19 cellular contexts compared by ENCODE assay signal in genomic region chr16:78198299-78198698, GRCh38.
DNase-seq lines count a peak whose midpoint lies in the region; ATAC-seq and TF ChIP-seq lines count a peak whose summit lies in the region.
"Had no signal": no experiment of that assay in that cellular context is flagged by ENCODE, and none has a peak within 500 bp of the region (broad histone marks: within the 10 kb centered on the region; RNA-seq: fewer than 3 reads in every experiment).

No MANE protein-coding gene starts in this region.

- no peak overlapping the region for H3K4me3 ChIP-seq in Loucy (ENCODE audit: low read length, poor library complexity, severe bottlenecking)
- H3K4me3 ChIP-seq in MG63: no peak overlapping the region
- H3K4me3 ChIP-seq: GM23338, HAP-1, Peyer's patch had no signal

- H2AFZ ChIP-seq in Loucy (ENCODE audit: low read length): no peak overlapping the region
- H2AFZ ChIP-seq: GM23338 had no signal

- no peaks in the 10 kb centered on the region for H3K79me2 ChIP-seq in Loucy (ENCODE audit: insufficient read depth, low read length)

- H3K9me3 ChIP-seq in Loucy (ENCODE audit: insufficient read depth, low read depth, low read length) (no peaks in the 10 kb centered on the region), MG63 (no peaks in the 10 kb centered on the region)
- H3K9me3 ChIP-seq: Caco-2, HAP-1, Peyer's patch had no signal

- no peak overlapping the region for H3K4me2 ChIP-seq in Loucy (ENCODE audit: low read depth, low read length, poor library complexity, severe bottlenecking)
- H3K4me2 ChIP-seq: GM23338 had no signal

- H3K27me3 ChIP-seq in Loucy (ENCODE audit: insufficient read depth, low read length, poor library complexity, severe bottlenecking) (no peaks in the 10 kb centered on the region), MG63 (no peaks in the 10 kb centered on the region)
- H3K27me3 ChIP-seq: Peyer's patch had no signal

- H3K9ac ChIP-seq in Loucy (ENCODE audit: low read depth, low read length, poor library complexity, severe bottlenecking): peak overlapping the region; percentile 25

- TF ChIP-seq CTCF in Loucy (conservative IDR thresholded peaks at IDR 0.05; ENCODE audit: low read length): no peak

- no peaks in the 10 kb centered on the region for H3K9me2 ChIP-seq in Loucy (replicated peaks; ENCODE audit: low read depth, low read length)

- no peaks in the 10 kb centered on the region for H3F3A ChIP-seq in Loucy (ENCODE audit: low read depth)

- no peak for ATAC-seq in HG02610 (IDR thresholded peaks at IDR 0.05; ENCODE audit: unreplicated experiment)
- ATAC-seq: GM23338, SK-N-SH treated with all-trans-retinoic acid at 6 μM for 48 hours had no signal

- no peaks in the 10 kb centered on the region for H4K20me1 ChIP-seq in Loucy (ENCODE audit: insufficient read depth, low read length, poor library complexity, severe bottlenecking)

- H3K4me1 ChIP-seq in Loucy (ENCODE audit: insufficient read depth, low read length, poor library complexity, severe bottlenecking): peaks cover 10% of the 10 kb centered on the region

- H3K36me3 ChIP-seq in Loucy (ENCODE audit: insufficient read depth, low read length) (no peaks in the 10 kb centered on the region), MG63 (no peaks in the 10 kb centered on the region)
- H3K36me3 ChIP-seq: HAP-1, Peyer's patch had no signal

- DNase-seq in NCI-H510A treated with DMSO at 0.1 percent for 48 hours (lab: John Stamatoyannopoulos, UW) (peak; percentile 10), NCI-H510A (lab: John Stamatoyannopoulos, UW) (no peak), NCI-H748 treated with DMSO at 0.1 percent for 48 hours (lab: John Stamatoyannopoulos, UW) (peak; percentile 7), MG63 (no peak)
- no peak for DNase-seq in activated CD4-positive, alpha-beta T cell treated with anti-CD3 and anti-CD28 coated beads for 1 hour
- DNase-seq: Caco-2; CD4-positive, alpha-beta T cell; DMS 273 treated with DMSO at 0.1 percent for 48 hours; KBM-7; NCI-H187 treated with DMSO at 0.1 percent for 48 hours; NCI-H2171; NCI-H446; NCI-H774; Peyer's patch had no signal

Comparison
In these comparisons a context has a peak if more than half of its experiments do, and no peak if none do; other contexts are left out.
1. DNase-seq: peak in NCI-H510A treated with DMSO at 0.1 percent for 48 hours (single experiment) and NCI-H748 treated with DMSO at 0.1 percent for 48 hours (single experiment); none in NCI-H510A (single experiment), activated CD4-positive, alpha-beta T cell treated with anti-CD3 and anti-CD28 coated beads for 1 hour (single experiment) and MG63 (single experiment).